1 cellular context compared by ENCODE assay signal in the genomic region with DNA sequence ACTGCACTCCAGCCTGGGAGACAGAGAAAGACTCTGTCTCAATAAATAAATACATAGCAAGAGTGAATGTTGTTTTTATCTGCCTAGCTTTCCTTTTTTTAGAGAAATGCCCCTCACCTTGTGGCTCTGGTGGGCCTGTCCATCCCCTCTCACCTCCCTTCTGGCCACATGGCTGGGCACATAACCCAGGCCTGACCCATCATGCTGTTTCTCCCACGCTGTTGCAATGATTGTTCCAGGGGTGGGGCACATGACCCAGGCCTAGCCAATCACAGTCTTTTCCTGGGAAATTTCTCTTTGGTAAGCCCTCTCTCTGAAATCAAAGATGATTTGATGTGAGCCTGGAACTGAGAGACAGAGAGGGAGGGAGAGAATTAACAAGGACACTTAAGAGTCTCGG.
TF ChIP-seq lines count a peak whose summit lies in the region.

No MANE protein-coding gene starts in this region.

TF ChIP-seq in HepG2, 621 proteins besides CTCF, POLR2A, EP300 and RAD21:
- TF ChIP-seq PTBP1 (IDR thresholded peaks at IDR 0.05; ENCODE audit: low read depth, low read length, poor library complexity, severe bottlenecking) = no peak
- no peak for TF ChIP-seq FOXA1 (IDR thresholded peaks at IDR 0.05)
- TF ChIP-seq FOXA1 (CRISPR knock-in tag; IDR thresholded peaks at IDR 0.05) = no peak
- TF ChIP-seq TAF15 (IDR thresholded peaks at IDR 0.05; ENCODE audit: low read depth, low read length, poor library complexity, severe bottlenecking) = no peak
- TF ChIP-seq, protein P1, sequence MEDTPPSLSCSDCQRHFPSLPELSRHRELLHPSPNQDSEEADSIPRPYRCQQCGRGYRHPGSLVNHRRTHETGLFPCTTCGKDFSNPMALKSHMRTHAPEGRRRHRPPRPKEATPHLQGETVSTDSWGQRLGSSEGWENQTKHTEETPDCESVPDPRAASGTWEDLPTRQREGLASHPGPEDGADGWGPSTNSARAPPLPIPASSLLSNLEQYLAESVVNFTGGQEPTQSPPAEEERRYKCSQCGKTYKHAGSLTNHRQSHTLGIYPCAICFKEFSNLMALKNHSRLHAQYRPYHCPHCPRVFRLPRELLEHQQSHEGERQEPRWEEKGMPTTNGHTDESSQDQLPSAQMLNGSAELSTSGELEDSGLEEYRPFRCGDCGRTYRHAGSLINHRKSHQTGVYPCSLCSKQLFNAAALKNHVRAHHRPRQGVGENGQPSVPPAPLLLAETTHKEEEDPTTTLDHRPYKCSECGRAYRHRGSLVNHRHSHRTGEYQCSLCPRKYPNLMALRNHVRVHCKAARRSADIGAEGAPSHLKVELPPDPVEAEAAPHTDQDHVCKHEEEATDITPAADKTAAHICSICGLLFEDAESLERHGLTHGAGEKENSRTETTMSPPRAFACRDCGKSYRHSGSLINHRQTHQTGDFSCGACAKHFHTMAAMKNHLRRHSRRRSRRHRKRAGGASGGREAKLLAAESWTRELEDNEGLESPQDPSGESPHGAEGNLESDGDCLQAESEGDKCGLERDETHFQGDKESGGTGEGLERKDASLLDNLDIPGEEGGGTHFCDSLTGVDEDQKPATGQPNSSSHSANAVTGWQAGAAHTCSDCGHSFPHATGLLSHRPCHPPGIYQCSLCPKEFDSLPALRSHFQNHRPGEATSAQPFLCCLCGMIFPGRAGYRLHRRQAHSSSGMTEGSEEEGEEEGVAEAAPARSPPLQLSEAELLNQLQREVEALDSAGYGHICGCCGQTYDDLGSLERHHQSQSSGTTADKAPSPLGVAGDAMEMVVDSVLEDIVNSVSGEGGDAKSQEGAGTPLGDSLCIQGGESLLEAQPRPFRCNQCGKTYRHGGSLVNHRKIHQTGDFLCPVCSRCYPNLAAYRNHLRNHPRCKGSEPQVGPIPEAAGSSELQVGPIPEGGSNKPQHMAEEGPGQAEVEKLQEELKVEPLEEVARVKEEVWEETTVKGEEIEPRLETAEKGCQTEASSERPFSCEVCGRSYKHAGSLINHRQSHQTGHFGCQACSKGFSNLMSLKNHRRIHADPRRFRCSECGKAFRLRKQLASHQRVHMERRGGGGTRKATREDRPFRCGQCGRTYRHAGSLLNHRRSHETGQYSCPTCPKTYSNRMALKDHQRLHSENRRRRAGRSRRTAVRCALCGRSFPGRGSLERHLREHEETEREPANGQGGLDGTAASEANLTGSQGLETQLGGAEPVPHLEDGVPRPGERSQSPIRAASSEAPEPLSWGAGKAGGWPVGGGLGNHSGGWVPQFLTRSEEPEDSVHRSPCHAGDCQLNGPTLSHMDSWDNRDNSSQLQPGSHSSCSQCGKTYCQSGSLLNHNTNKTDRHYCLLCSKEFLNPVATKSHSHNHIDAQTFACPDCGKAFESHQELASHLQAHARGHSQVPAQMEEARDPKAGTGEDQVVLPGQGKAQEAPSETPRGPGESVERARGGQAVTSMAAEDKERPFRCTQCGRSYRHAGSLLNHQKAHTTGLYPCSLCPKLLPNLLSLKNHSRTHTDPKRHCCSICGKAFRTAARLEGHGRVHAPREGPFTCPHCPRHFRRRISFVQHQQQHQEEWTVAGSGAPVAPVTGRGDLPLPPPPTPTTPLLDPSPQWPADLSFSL (CRISPR knock-in tag; IDR thresholded peaks at IDR 0.05) = no peak
- TF ChIP-seq SMYD3 (CRISPR knock-in tag; IDR thresholded peaks at IDR 0.05) = no peak
- TF ChIP-seq JUND (CRISPR knock-in tag; IDR thresholded peaks at IDR 0.05) = no peak
- TF ChIP-seq, protein P2, sequence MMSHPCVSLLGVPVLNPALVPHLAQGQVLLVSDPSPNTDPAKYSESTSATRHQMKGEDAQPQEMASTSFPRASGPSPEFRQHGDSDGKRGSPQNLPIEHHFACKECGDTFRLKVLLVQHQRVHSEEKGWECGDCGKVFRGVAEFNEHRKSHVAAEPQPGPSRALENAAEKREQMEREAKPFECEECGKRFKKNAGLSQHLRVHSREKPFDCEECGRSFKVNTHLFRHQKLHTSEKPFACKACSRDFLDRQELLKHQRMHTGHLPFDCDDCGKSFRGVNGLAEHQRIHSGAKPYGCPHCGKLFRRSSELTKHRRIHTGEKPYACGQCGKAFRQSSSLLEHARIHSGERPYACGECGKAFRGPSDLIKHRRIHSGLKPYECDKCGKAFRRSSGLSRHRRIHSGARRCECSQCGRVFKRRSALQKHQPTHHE (CRISPR knock-in tag; IDR thresholded peaks at IDR 0.05; ENCODE audit: borderline replicate concordance) = no peak
- no peak for TF ChIP-seq HNRNPH1 (optimal IDR thresholded peaks at IDR 0.05; ENCODE audit: low read depth, low read length)
TF ChIP-seq in HepG2: peak in this region for 0.
